Comparison of ENCODE assay signal across 1 cellular context in genomic region chr1:93541045-93541444, GRCh38.
TF ChIP-seq lines count a peak whose summit lies in the region.

No MANE protein-coding gene starts in this region.

TF ChIP-seq in HEK293, 187 proteins besides CTCF, POLR2A, EP300 and RAD21 (continued from another document):
- 0 out of 2 replicates have a peak, but pooled peaks have one; percentile 21 for TF ChIP-seq FEZF1 (tag by site-specific recombination; IDR thresholded peaks at IDR 0.05)
- no peak for TF ChIP-seq ZNF175 (tag by site-specific recombination; IDR thresholded peaks at IDR 0.05)
- TF ChIP-seq ZNF10 (tag by site-specific recombination; IDR thresholded peaks at IDR 0.05), result no peak
- 0 out of 2 replicates have a peak, but pooled peaks have one; percentile 17 for TF ChIP-seq ZXDB (tag by site-specific recombination; IDR thresholded peaks at IDR 0.05)
- 0 out of 2 replicates have a peak, but pooled peaks have one; percentile 37 for TF ChIP-seq OSR2 (tag by site-specific recombination; IDR thresholded peaks at IDR 0.05)
- 0 out of 2 replicates have a peak, but pooled peaks have one; percentile 42 for TF ChIP-seq ZEB2 (tag by site-specific recombination; IDR thresholded peaks at IDR 0.05)
- TF ChIP-seq ZNF530 (tag by site-specific recombination; IDR thresholded peaks at IDR 0.05; ENCODE audit: low read depth), result no peak
- peak; percentile 55 for TF ChIP-seq ZNF629 (tag by site-specific recombination; IDR thresholded peaks at IDR 0.05)
- no peak for TF ChIP-seq MYNN (tag by site-specific recombination; IDR thresholded peaks at IDR 0.05; ENCODE audit: borderline replicate concordance)
